ENCODE assay signal across 8 cellular contexts in genomic region chr2:144517825-144518699, GRCh38. TPM values are rescaled to one million over a fixed set of nuclear protein-coding genes. Genes with fewer than 3 reads are reported as not detected.
DNase-seq lines count a peak whose midpoint lies in the region; ATAC-seq and TF ChIP-seq lines count a peak whose summit lies in the region.

No MANE protein-coding gene starts in this region.

- H3K27me3 ChIP-seq in aorta (ENCODE audit: control insufficient read depth in 1 of 2, insufficient read depth in 2 of 2, low read length in 1 of 2) = no peaks in the 10 kb centered on the region

- H3K27me3 Mint-ChIP-seq in stimulated activated naive CD8-positive, alpha-beta T cell treated with anti-CD3 and anti-CD28 coated beads, Interleukin-15, amount 100 ng/mL, for 72 hours = peaks cover 35% of the 10 kb centered on the region

- H3K4me1 Mint-ChIP-seq in stimulated activated naive CD8-positive, alpha-beta T cell treated with anti-CD3 and anti-CD28 coated beads, Interleukin-15, amount 100 ng/mL, for 72 hours = peaks cover 38% of the 10 kb centered on the region

- H3K27ac ChIP-seq in aorta (ENCODE audit: low read depth in 1 of 2, low read length in 2 of 2) = peak overlapping the region; percentile 54 to 91

- DNase-seq in stimulated activated naive CD8-positive, alpha-beta T cell treated with anti-CD3 and anti-CD28 coated beads, Interleukin-15, Interleukin-2, amounts not matched to agents 100 U/mL and 50 U/mL, for 24 hours = peak; percentile 28
- DNase-seq in stimulated activated naive CD8-positive, alpha-beta T cell treated with anti-CD3 and anti-CD28 coated beads, Interleukin-15, amount 100 ng/mL, for 72 hours = no peak
- DNase-seq in astrocyte of the spinal cord (ENCODE audit: low read depth, low spot score) (peak; percentile 66), medulla oblongata (ENCODE audit: extremely low spot score) (peak; percentile 66), aorta (no peak), NCI-H187 (lab: John Stamatoyannopoulos, UW) (no peak)
- no peak for DNase-seq in activated effector memory CD4-positive, alpha-beta T cell treated with Interleukin-2 at 50 U/mL for 16 hours

- peak overlapping the region in 1 of 2 donors; percentile 87 for H3K27ac Mint-ChIP-seq in stimulated activated naive CD8-positive, alpha-beta T cell treated with anti-CD3 and anti-CD28 coated beads, Interleukin-15, amount 100 ng/mL, for 72 hours

- TF ChIP-seq CTCF in astrocyte of the spinal cord (IDR thresholded peaks at IDR 0.05; ENCODE audit: low read depth, low read length) = no peak

- H3K9me3 ChIP-seq in aorta (ENCODE audit: control insufficient read depth, low read length) = no peaks in the 10 kb centered on the region

- no peaks in the 10 kb centered on the region for H3K9me3 Mint-ChIP-seq in stimulated activated naive CD8-positive, alpha-beta T cell treated with anti-CD3 and anti-CD28 coated beads, Interleukin-15, amount 100 ng/mL, for 72 hours

- no peak overlapping the region for H3K4me3 Mint-ChIP-seq in stimulated activated naive CD8-positive, alpha-beta T cell treated with anti-CD3 and anti-CD28 coated beads, Interleukin-15, amount 100 ng/mL, for 72 hours

- 1% methylated on average over 21 of the region's 21 CpGs for WGBS in aorta, 2 donors

- in situ Hi-C loops in astrocyte of the spinal cord (cut with HindIII; ENCODE audit: low sequenced_read_pairs) = no loop called here

- peak overlapping the region; percentile 81 for H3K4me3 ChIP-seq in astrocyte of the spinal cord (ENCODE audit: low read depth, low read length)
- H3K4me3 ChIP-seq in aorta (ENCODE audit: low read length in 2 of 2) = peak overlapping the region; percentile 100

- intact Hi-C loops in aorta (cut with DNase I) = loop anchor here (5.0 to 10.0 kb wide), 6 partner anchors 131 to 1237 kb away; no protein-coding TSS in a partner anchor

- H3K4me1 ChIP-seq in aorta (ENCODE audit: control insufficient read depth in 1 of 2, insufficient read depth in 2 of 2, low read length in 2 of 2) = no peaks in the 10 kb centered on the region

- no peak for ATAC-seq in stimulated activated naive CD8-positive, alpha-beta T cell treated with anti-CD3 and anti-CD28 coated beads, Interleukin-15, Interleukin-2, amounts not matched to agents 100 U/mL and 50 U/mL, for 24 hours
- ATAC-seq in stimulated activated naive CD8-positive, alpha-beta T cell treated with anti-CD3 and anti-CD28 coated beads, Interleukin-15, amount 100 ng/mL, for 72 hours = no peak
- no peak for ATAC-seq in aorta (ENCODE audit: low FRiP score)
- no peak for ATAC-seq in HG02852 (IDR thresholded peaks at IDR 0.05; ENCODE audit: unreplicated experiment)

- no peaks in the 10 kb centered on the region for H3K36me3 ChIP-seq in aorta (ENCODE audit: control insufficient read depth in 1 of 2, insufficient read depth in 2 of 2, low read length in 1 of 2)

RNA-seq across cellular contexts. Expression of gene ZEB2, which starts 1.9 kb away (rescaled TPM):
- total RNA-seq in aorta = 100 to 1,000 TPM; 174 to 301 TPM
- 10 to 100 TPM; 38.7 to 67.6 TPM for polyA plus RNA-seq in aorta

Comparison
In these comparisons a context has a peak if more than half of its experiments do, and no peak if none do; other contexts are left out.
1. DNase-seq: peak in stimulated activated naive CD8-positive, alpha-beta T cell treated with anti-CD3 and anti-CD28 coated beads, Interleukin-15, Interleukin-2, amounts not matched to agents 100 U/mL and 50 U/mL, for 24 hours (single experiment), astrocyte of the spinal cord (single experiment) and medulla oblongata (single experiment); none in stimulated activated naive CD8-positive, alpha-beta T cell treated with anti-CD3 and anti-CD28 coated beads, Interleukin-15, amount 100 ng/mL, for 72 hours (0 of 2), aorta (0 of 2), NCI-H187 (0 of 2) and activated effector memory CD4-positive, alpha-beta T cell treated with Interleukin-2 at 50 U/mL for 16 hours (single experiment).